8 cellular contexts compared by ENCODE assay signal in the genomic region with DNA sequence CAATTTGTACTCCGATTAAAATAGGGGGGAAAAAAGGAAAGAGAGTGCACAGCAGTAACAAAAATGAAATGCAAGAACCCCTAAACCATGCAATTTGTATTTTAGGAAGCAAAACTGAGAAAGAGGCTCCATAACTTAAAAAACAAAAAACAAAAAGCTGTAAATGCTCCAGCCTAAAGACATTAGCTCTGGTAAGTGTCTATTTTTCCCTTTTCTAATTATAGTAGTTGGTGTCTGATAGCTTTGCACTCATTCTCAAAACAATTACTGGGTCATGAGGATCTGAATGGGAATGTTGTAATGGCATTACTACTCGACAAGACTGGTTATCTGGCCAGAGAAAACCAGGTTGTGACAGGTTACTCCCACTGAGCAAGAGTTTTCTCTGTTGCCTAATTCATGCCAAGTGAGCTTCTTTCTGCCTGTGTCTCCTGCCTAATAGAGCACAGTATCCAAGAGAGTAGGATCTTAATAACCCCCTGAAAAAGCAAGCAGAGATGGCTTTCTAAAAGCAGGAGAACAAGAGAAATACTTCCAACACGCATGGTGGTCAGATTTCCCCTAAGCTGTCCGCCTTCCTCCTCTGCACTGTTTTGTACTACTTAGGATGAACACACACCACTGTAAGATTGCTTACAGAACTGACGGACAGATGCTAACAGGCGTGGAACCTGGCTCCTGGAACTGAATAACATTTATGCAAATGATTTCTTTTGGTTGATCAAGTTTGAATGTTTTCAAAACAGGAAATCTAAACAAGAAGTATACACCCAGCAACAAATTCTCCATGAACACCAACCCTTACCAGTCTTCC.
A peak's percentile ranks its signal among the peaks of the same experiment; 100 is the strongest.
DNase-seq lines count a peak whose midpoint lies in the region; ATAC-seq and TF ChIP-seq lines count a peak whose summit lies in the region.

No MANE protein-coding gene starts in this region.

- H3K27me3 Mint-ChIP-seq in WTC11 (ENCODE audit: low read depth) = no peaks in the 10 kb centered on the region
- H3K27me3 Mint-ChIP-seq in endothelial cell (ENCODE audit: unreplicated experiment) = no peaks in the 10 kb centered on the region

- DNase-seq in HFF-Myc (ENCODE audit: extremely low read depth, low read depth) = no peak
- DNase-seq in WTC11 (ENCODE audit: low spot score) = no peak
- peak; percentile 63 for DNase-seq in foreskin melanocyte
- no peak for DNase-seq in sciatic nerve (ENCODE audit: low spot score)
- no peak for DNase-seq in activated CD4-positive, CD25-positive, alpha-beta regulatory T cell treated with anti-CD3 and anti-CD28 coated beads, Interleukin-2, amount 50 U/mL, for 72 hours
- DNase-seq in stimulated activated CD8-positive, alpha-beta memory T cell treated with anti-CD3 and anti-CD28 coated beads, Interleukin-4, amount 100 ng/mL, for 48 hours = no peak
- no peak for DNase-seq in endothelial cell (ENCODE audit: low spot score)

- POLR2A ChIA-PET in WTC11 (lab: Charles Lee) = no interaction called here

- CTCF ChIA-PET in WTC11 (lab: Charles Lee) = interaction anchor here (0.6 to 3.8 kb wide), 8 partner anchors 14 to 155 kb away, joined by 3 to 17 read pairs (median 8); a partner anchor contains a TSS

- TF ChIP-seq CTCF in HFF-Myc (IDR thresholded peaks at IDR 0.05; ENCODE audit: low read depth, low read length, missing control alignments) (no peak), WTC11 (IDR thresholded peaks at IDR 0.05) (no peak), endothelial cell (IDR thresholded peaks at IDR 0.05; ENCODE audit: unreplicated experiment) (no peak)

- H3K9me3 Mint-ChIP-seq in WTC11 (0 out of 2 replicates have a peak, but pooled peaks cover 3% of the 10 kb centered on the region), endothelial cell (ENCODE audit: unreplicated experiment) (no peaks in the 10 kb centered on the region)

- peaks cover 28% of the 10 kb centered on the region for H3K4me1 Mint-ChIP-seq in WTC11
- H3K4me1 Mint-ChIP-seq in endothelial cell (ENCODE audit: unreplicated experiment) = peaks cover 20% of the 10 kb centered on the region

- peak overlapping the region; percentile 78 for H3K27ac Mint-ChIP-seq in WTC11
- H3K27ac Mint-ChIP-seq in endothelial cell (ENCODE audit: unreplicated experiment) = no peak overlapping the region

- ATAC-seq in WTC11 = no peak
- ATAC-seq in sciatic nerve = peak; percentile 81
- ATAC-seq in HG03378 (IDR thresholded peaks at IDR 0.05; ENCODE audit: unreplicated experiment) = no peak

- H3K4me3 Mint-ChIP-seq in WTC11 (no peak overlapping the region), endothelial cell (ENCODE audit: unreplicated experiment) (no peak overlapping the region)

- intact Hi-C loops in sciatic nerve (cut with DNase I) = no loop called here

- H3K36me3 Mint-ChIP-seq in WTC11 (0 out of 2 replicates have a peak, but pooled peaks cover 4% of the 10 kb centered on the region), endothelial cell (ENCODE audit: low read depth, unreplicated experiment) (no peaks in the 10 kb centered on the region)

- H3K4me3 ChIP-seq in HFF-Myc (replicated peaks; ENCODE audit: low read depth, low read length) = peak overlapping the region; percentile 5; the same call in 1 of the 2 replicates

TF ChIP-seq in WTC11, 78 proteins besides CTCF, POLR2A, EP300 and RAD21 (continues in another document):
- TF ChIP-seq, protein P1, sequence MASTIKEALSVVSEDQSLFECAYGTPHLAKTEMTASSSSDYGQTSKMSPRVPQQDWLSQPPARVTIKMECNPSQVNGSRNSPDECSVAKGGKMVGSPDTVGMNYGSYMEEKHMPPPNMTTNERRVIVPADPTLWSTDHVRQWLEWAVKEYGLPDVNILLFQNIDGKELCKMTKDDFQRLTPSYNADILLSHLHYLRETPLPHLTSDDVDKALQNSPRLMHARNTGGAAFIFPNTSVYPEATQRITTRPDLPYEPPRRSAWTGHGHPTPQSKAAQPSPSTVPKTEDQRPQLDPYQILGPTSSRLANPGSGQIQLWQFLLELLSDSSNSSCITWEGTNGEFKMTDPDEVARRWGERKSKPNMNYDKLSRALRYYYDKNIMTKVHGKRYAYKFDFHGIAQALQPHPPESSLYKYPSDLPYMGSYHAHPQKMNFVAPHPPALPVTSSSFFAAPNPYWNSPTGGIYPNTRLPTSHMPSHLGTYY (CRISPR knock-in tag; IDR thresholded peaks at IDR 0.05) = no peak
- TF ChIP-seq ZNF121 (CRISPR knock-in tag; IDR thresholded peaks at IDR 0.05) (no peak), SMAD3 (CRISPR knock-in tag; IDR thresholded peaks at IDR 0.05; ENCODE audit: borderline replicate concordance) (no peak), ETV6 (CRISPR knock-in tag; IDR thresholded peaks at IDR 0.05) (no peak), FOXJ3 (CRISPR knock-in tag; IDR thresholded peaks at IDR 0.05; ENCODE audit: borderline replicate concordance) (no peak), GTF2I (CRISPR knock-in tag; conservative IDR thresholded peaks at IDR 0.05) (no peak), JAZF1 (CRISPR knock-in tag; IDR thresholded peaks at IDR 0.05) (no peak), GABPB1 (CRISPR knock-in tag; IDR thresholded peaks at IDR 0.05) (no peak), FOXP1 (CRISPR knock-in tag; IDR thresholded peaks at IDR 0.05; ENCODE audit: borderline replicate concordance) (no peak), TEAD4 (CRISPR knock-in tag; IDR thresholded peaks at IDR 0.05) (no peak)
- TF ChIP-seq, protein P2, sequence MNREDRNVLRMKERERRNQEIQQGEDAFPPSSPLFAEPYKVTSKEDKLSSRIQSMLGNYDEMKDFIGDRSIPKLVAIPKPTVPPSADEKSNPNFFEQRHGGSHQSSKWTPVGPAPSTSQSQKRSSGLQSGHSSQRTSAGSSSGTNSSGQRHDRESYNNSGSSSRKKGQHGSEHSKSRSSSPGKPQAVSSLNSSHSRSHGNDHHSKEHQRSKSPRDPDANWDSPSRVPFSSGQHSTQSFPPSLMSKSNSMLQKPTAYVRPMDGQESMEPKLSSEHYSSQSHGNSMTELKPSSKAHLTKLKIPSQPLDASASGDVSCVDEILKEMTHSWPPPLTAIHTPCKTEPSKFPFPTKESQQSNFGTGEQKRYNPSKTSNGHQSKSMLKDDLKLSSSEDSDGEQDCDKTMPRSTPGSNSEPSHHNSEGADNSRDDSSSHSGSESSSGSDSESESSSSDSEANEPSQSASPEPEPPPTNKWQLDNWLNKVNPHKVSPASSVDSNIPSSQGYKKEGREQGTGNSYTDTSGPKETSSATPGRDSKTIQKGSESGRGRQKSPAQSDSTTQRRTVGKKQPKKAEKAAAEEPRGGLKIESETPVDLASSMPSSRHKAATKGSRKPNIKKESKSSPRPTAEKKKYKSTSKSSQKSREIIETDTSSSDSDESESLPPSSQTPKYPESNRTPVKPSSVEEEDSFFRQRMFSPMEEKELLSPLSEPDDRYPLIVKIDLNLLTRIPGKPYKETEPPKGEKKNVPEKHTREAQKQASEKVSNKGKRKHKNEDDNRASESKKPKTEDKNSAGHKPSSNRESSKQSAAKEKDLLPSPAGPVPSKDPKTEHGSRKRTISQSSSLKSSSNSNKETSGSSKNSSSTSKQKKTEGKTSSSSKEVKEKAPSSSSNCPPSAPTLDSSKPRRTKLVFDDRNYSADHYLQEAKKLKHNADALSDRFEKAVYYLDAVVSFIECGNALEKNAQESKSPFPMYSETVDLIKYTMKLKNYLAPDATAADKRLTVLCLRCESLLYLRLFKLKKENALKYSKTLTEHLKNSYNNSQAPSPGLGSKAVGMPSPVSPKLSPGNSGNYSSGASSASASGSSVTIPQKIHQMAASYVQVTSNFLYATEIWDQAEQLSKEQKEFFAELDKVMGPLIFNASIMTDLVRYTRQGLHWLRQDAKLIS (CRISPR knock-in tag; IDR thresholded peaks at IDR 0.05; ENCODE audit: borderline replicate concordance) = no peak
- TF ChIP-seq, protein P3, sequence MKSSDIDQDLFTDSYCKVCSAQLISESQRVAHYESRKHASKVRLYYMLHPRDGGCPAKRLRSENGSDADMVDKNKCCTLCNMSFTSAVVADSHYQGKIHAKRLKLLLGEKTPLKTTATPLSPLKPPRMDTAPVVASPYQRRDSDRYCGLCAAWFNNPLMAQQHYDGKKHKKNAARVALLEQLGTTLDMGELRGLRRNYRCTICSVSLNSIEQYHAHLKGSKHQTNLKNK (CRISPR knock-in tag; IDR thresholded peaks at IDR 0.05) = no peak
- TF ChIP-seq, protein P4, sequence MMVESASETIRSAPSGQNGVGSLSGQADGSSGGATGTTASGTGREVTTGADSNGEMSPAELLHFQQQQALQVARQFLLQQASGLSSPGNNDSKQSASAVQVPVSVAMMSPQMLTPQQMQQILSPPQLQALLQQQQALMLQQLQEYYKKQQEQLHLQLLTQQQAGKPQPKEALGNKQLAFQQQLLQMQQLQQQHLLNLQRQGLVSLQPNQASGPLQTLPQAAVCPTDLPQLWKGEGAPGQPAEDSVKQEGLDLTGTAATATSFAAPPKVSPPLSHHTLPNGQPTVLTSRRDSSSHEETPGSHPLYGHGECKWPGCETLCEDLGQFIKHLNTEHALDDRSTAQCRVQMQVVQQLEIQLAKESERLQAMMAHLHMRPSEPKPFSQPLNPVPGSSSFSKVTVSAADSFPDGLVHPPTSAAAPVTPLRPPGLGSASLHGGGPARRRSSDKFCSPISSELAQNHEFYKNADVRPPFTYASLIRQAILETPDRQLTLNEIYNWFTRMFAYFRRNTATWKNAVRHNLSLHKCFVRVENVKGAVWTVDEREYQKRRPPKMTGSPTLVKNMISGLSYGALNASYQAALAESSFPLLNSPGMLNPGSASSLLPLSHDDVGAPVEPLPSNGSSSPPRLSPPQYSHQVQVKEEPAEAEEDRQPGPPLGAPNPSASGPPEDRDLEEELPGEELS (CRISPR knock-in tag; IDR thresholded peaks at IDR 0.05) = no peak
